10 cellular contexts compared by ENCODE assay signal in genomic region chrX:18956322-18957032, GRCh38.
"Had no signal": no experiment of that assay in that cellular context is flagged by ENCODE, and none has a peak within 500 bp of the region (broad histone marks: within the 10 kb centered on the region; RNA-seq: fewer than 3 reads in every experiment).

No MANE protein-coding gene starts in this region.

- DNase-seq: activated naive CD4-positive, alpha-beta T cell; aorta; foreskin melanocyte; head of caudate nucleus; left lung; nephron progenitor cell; pancreas; stimulated activated CD4-positive, alpha-beta T cell treated with anti-CD3 and anti-CD28 coated beads, Interleukin-4, amount 100 ng/mL, for 24 hours; testis had no signal

- H3K27ac ChIP-seq: breast epithelium, pancreas, testis had no signal
